In the genomic region with DNA sequence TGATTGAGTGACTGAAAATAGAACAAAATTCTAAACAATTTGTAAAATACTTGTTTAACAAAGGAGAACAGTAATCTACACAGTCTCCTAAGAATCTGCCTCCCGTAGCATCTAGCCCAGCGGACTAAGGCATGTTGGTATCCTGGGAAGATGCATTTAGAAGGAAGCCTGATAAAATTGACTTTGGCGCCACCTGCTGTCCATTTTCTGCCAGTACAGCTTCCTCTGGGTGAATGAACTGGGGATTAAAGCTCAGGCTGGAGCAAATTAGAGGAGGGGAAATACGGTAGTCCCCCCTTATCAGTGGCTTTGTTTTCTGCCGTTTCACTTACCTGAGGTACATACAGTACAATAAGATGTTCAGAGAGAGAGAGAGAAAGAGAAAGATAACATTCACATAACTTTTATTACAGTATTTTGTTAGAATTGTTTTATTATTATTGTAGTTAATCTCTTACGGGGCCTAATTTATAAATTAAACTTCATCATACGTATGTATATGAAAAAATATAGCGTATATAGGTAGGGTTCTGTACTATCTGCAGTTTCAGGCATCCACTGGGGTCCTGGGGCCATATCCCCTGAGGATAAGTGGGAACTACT, we compare ENCODE assay signal across 8 cellular contexts.
DNase-seq lines count a peak whose midpoint lies in the region; TF ChIP-seq lines count a peak whose summit lies in the region.

No MANE protein-coding gene starts in this region.

- no peaks in the 10 kb centered on the region for H3K4me1 Mint-ChIP-seq in HFFc6 (ENCODE audit: low read depth)
- no peaks in the 10 kb centered on the region for H3K4me1 Mint-ChIP-seq in activated CD4-positive, alpha-beta T cell treated with anti-CD3 and anti-CD28 coated beads, Interleukin-2, amount 10 ng/mL, durations not matched to agents 7 days and 5 days

- WGBS in lower leg skin, 2 donors = 17 to 19% methylated on average over 8 of the region's 8 CpGs

- no peak overlapping the region for H3K27ac Mint-ChIP-seq in HFFc6
- H3K27ac Mint-ChIP-seq in activated CD4-positive, alpha-beta T cell treated with anti-CD3 and anti-CD28 coated beads, Interleukin-2, amount 10 ng/mL, durations not matched to agents 7 days and 5 days = no peak overlapping the region

- CTCF ChIA-PET in activated CD4-positive, alpha-beta T cell treated with anti-CD3 and anti-CD28 coated beads, Interleukin-2, amount 10 ng/mL, durations not matched to agents 7 days and 5 days (lab: Charles Lee) = interaction anchor here (0.5 to 1.0 kb wide), 4 partner anchors 12 to 930 kb away, joined by 3 read pairs; no protein-coding TSS in a partner anchor

- POLR2A ChIA-PET in activated CD4-positive, alpha-beta T cell treated with anti-CD3 and anti-CD28 coated beads, Interleukin-2, amount 10 ng/mL, durations not matched to agents 7 days and 5 days (lab: Charles Lee) = no interaction called here

- peak; percentile 83 for DNase-seq in ELR (ENCODE audit: low read depth)
- peak; percentile 55 for DNase-seq in HFFc6
- DNase-seq in NCI-H446 (lab: John Stamatoyannopoulos, UW) = peak; percentile 82 to 86
- peak; percentile 67 for DNase-seq in activated CD4-positive, alpha-beta T cell treated with anti-CD3 and anti-CD28 coated beads, Interleukin-2, amount 10 ng/mL, durations not matched to agents 7 days and 5 days
- peak; percentile 15 to 54 for DNase-seq in dermis microvascular lymphatic vessel endothelial cell (ENCODE audit: low read depth in 2 of 2)
- DNase-seq in lower leg skin (ENCODE audit: low spot score in 2 of 2) = peak; percentile 67 to 95
- DNase-seq in stimulated activated CD8-positive, alpha-beta memory T cell treated with anti-CD3 and anti-CD28 coated beads, Interleukin-12 subunit alpha, Interleukin-12 subunit beta, amount 100 ng/mL, for 1 hour (ENCODE audit: low read depth) = peak; percentile 57
- no peak for DNase-seq in GF-D8 (lab: John Stamatoyannopoulos, UW)

- H3K4me3 Mint-ChIP-seq in HFFc6 = no peak overlapping the region
- H3K4me3 Mint-ChIP-seq in activated CD4-positive, alpha-beta T cell treated with anti-CD3 and anti-CD28 coated beads, Interleukin-2, amount 10 ng/mL, durations not matched to agents 7 days and 5 days = no peak overlapping the region

- TF ChIP-seq POLR2A in lower leg skin (IDR thresholded peaks at IDR 0.05) = no peak

- intact Hi-C loops in lower leg skin (cut with DNase I; ENCODE audit: low total_unique reads) = no loop called here

- no peaks in the 10 kb centered on the region for H3K36me3 Mint-ChIP-seq in HFFc6 (ENCODE audit: low read depth)
- no peaks in the 10 kb centered on the region for H3K36me3 Mint-ChIP-seq in activated CD4-positive, alpha-beta T cell treated with anti-CD3 and anti-CD28 coated beads, Interleukin-2, amount 10 ng/mL, durations not matched to agents 7 days and 5 days (ENCODE audit: low read depth)

- TF ChIP-seq CTCF in HFFc6 (IDR thresholded peaks at IDR 0.05) = peak; percentile 99
- TF ChIP-seq CTCF in lower leg skin (IDR thresholded peaks at IDR 0.05) = peak in 1 of 3 donors; percentile 68

- H3K27me3 Mint-ChIP-seq in HFFc6 (ENCODE audit: insufficient read depth) = peaks cover 4% of the 10 kb centered on the region
- peaks cover 19% of the 10 kb centered on the region for H3K27me3 Mint-ChIP-seq in activated CD4-positive, alpha-beta T cell treated with anti-CD3 and anti-CD28 coated beads, Interleukin-2, amount 10 ng/mL, durations not matched to agents 7 days and 5 days

- H3K4me3 ChIP-seq in lower leg skin (ENCODE audit: low read depth, poor library complexity, severe bottlenecking) = no peak overlapping the region

- no peaks in the 10 kb centered on the region for H3K9me3 Mint-ChIP-seq in HFFc6
- no peaks in the 10 kb centered on the region for H3K9me3 Mint-ChIP-seq in activated CD4-positive, alpha-beta T cell treated with anti-CD3 and anti-CD28 coated beads, Interleukin-2, amount 10 ng/mL, durations not matched to agents 7 days and 5 days
